1 cellular context compared by ENCODE assay signal in the genomic region with DNA sequence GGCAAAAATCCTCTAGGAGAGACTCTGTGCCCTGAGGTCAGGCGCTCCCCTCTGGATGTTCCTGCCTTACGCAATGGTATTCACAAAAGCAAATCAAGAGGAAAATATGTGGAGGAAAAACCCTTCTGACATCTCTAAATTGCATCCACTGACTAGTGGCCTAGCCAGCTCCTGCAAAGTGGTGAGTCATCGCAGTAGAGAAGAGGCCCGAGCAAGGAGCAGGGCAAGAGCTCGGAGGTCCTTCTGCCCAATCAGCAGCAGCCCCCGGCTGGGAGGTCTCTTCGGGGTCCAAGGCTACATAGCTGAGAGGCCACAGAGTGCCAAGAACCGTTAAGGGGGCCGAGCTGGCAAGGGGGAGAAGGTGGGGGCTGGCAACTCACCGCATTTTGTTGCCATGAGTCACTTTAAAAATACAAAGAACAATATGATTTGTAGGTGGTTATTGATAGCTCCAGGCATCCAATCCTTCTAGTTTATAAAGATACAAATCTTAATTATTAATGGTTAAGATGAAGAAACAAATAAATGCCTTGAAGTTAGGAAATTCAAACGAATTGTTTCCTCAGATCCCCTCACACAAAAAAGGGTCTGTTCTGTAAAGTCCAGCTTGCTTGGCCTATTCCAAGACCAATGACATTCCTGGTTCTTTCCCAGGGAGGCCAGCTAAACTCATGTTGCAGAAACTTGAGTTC.
TF ChIP-seq lines count a peak whose summit lies in the region.

No MANE protein-coding gene starts in this region.

TF ChIP-seq in HepG2, 621 proteins besides CTCF, POLR2A, EP300 and RAD21 (continued from another document and continues in another):
- TF ChIP-seq, protein P1, sequence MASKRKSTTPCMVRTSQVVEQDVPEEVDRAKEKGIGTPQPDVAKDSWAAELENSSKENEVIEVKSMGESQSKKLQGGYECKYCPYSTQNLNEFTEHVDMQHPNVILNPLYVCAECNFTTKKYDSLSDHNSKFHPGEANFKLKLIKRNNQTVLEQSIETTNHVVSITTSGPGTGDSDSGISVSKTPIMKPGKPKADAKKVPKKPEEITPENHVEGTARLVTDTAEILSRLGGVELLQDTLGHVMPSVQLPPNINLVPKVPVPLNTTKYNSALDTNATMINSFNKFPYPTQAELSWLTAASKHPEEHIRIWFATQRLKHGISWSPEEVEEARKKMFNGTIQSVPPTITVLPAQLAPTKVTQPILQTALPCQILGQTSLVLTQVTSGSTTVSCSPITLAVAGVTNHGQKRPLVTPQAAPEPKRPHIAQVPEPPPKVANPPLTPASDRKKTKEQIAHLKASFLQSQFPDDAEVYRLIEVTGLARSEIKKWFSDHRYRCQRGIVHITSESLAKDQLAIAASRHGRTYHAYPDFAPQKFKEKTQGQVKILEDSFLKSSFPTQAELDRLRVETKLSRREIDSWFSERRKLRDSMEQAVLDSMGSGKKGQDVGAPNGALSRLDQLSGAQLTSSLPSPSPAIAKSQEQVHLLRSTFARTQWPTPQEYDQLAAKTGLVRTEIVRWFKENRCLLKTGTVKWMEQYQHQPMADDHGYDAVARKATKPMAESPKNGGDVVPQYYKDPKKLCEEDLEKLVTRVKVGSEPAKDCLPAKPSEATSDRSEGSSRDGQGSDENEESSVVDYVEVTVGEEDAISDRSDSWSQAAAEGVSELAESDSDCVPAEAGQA (IDR thresholded peaks at IDR 0.05; ENCODE audit: low read depth) = 0 out of 2 replicates have a peak, but pooled peaks have one; percentile 33
- TF ChIP-seq, protein P1 (CRISPR knock-in tag; IDR thresholded peaks at IDR 0.05; ENCODE audit: borderline replicate concordance) = no peak
- TF ChIP-seq, protein P2, sequence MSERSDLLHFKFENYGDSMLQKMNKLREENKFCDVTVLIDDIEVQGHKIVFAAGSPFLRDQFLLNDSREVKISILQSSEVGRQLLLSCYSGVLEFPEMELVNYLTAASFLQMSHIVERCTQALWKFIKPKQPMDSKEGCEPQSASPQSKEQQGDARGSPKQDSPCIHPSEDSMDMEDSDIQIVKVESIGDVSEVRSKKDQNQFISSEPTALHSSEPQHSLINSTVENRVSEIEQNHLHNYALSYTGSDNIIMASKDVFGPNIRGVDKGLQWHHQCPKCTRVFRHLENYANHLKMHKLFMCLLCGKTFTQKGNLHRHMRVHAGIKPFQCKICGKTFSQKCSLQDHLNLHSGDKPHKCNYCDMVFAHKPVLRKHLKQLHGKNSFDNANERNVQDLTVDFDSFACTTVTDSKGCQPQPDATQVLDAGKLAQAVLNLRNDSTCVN (CRISPR knock-in tag; IDR thresholded peaks at IDR 0.05; ENCODE audit: borderline replicate concordance) = no peak; the same call in 1 of the 2 replicates
- no peak for TF ChIP-seq ZNF616 (CRISPR knock-in tag; IDR thresholded peaks at IDR 0.05; ENCODE audit: low read depth)
- TF ChIP-seq PRMT3 (CRISPR knock-in tag; IDR thresholded peaks at IDR 0.05; ENCODE audit: borderline replicate concordance, low read depth) = no peak
- TF ChIP-seq CHCHD3 (CRISPR knock-in tag; IDR thresholded peaks at IDR 0.05) = no peak
- no peak for TF ChIP-seq RNF2 (conservative IDR thresholded peaks at IDR 0.05; ENCODE audit: low read depth)
- no peak for TF ChIP-seq ZNF567 (CRISPR knock-in tag; IDR thresholded peaks at IDR 0.05; ENCODE audit: borderline replicate concordance)
- no peak for TF ChIP-seq BORCS8-MEF2B (CRISPR knock-in tag; IDR thresholded peaks at IDR 0.05)
- no peak for TF ChIP-seq PHF20 (CRISPR knock-in tag; IDR thresholded peaks at IDR 0.05)
- no peak for TF ChIP-seq HNRNPUL1 (IDR thresholded peaks at IDR 0.05; ENCODE audit: low read depth, low read length)
- TF ChIP-seq ZMYM4 (CRISPR knock-in tag; IDR thresholded peaks at IDR 0.05) = peak; percentile 83
- 0 out of 2 replicates have a peak, but pooled peaks have one; percentile 36 for TF ChIP-seq TP53 (CRISPR knock-in tag; conservative IDR thresholded peaks at IDR 0.05)
- TF ChIP-seq, protein P3, sequence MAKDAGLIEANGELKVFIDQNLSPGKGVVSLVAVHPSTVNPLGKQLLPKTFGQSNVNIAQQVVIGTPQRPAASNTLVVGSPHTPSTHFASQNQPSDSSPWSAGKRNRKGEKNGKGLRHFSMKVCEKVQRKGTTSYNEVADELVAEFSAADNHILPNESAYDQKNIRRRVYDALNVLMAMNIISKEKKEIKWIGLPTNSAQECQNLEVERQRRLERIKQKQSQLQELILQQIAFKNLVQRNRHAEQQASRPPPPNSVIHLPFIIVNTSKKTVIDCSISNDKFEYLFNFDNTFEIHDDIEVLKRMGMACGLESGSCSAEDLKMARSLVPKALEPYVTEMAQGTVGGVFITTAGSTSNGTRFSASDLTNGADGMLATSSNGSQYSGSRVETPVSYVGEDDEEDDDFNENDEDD (CRISPR knock-in tag; IDR thresholded peaks at IDR 0.05; ENCODE audit: borderline replicate concordance) = no peak
- TF ChIP-seq ZNF747 (CRISPR knock-in tag; IDR thresholded peaks at IDR 0.05; ENCODE audit: borderline replicate concordance) = no peak
- TF ChIP-seq SP1 (IDR thresholded peaks at IDR 0.05) = no peak
- TF ChIP-seq SP1 (CRISPR knock-in tag; IDR thresholded peaks at IDR 0.05) = no peak
- TF ChIP-seq AKAP8 (CRISPR knock-in tag; IDR thresholded peaks at IDR 0.05) = no peak
- peak; percentile 71; the same call in 1 of the 2 replicates for TF ChIP-seq NFIC (IDR thresholded peaks at IDR 0.05; ENCODE audit: low read length)
- TF ChIP-seq, protein P4, sequence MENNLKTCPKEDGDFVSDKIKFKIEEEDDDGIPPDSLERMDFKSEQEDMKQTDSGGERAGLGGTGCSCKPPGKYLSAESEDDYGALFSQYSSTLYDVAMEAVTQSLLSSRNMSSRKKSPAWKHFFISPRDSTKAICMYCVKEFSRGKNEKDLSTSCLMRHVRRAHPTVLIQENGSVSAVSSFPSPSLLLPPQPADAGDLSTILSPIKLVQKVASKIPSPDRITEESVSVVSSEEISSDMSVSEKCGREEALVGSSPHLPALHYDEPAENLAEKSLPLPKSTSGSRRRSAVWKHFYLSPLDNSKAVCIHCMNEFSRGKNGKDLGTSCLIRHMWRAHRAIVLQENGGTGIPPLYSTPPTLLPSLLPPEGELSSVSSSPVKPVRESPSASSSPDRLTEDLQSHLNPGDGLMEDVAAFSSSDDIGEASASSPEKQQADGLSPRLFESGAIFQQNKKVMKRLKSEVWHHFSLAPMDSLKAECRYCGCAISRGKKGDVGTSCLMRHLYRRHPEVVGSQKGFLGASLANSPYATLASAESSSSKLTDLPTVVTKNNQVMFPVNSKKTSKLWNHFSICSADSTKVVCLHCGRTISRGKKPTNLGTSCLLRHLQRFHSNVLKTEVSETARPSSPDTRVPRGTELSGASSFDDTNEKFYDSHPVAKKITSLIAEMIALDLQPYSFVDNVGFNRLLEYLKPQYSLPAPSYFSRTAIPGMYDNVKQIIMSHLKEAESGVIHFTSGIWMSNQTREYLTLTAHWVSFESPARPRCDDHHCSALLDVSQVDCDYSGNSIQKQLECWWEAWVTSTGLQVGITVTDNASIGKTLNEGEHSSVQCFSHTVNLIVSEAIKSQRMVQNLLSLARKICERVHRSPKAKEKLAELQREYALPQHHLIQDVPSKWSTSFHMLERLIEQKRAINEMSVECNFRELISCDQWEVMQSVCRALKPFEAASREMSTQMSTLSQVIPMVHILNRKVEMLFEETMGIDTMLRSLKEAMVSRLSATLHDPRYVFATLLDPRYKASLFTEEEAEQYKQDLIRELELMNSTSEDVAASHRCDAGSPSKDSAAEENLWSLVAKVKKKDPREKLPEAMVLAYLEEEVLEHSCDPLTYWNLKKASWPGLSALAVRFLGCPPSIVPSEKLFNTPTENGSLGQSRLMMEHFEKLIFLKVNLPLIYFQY (CRISPR knock-in tag; IDR thresholded peaks at IDR 0.05; ENCODE audit: borderline replicate concordance) = no peak
- TF ChIP-seq KLF12 (CRISPR knock-in tag; IDR thresholded peaks at IDR 0.05; ENCODE audit: borderline replicate concordance) = no peak
- TF ChIP-seq, protein P5, sequence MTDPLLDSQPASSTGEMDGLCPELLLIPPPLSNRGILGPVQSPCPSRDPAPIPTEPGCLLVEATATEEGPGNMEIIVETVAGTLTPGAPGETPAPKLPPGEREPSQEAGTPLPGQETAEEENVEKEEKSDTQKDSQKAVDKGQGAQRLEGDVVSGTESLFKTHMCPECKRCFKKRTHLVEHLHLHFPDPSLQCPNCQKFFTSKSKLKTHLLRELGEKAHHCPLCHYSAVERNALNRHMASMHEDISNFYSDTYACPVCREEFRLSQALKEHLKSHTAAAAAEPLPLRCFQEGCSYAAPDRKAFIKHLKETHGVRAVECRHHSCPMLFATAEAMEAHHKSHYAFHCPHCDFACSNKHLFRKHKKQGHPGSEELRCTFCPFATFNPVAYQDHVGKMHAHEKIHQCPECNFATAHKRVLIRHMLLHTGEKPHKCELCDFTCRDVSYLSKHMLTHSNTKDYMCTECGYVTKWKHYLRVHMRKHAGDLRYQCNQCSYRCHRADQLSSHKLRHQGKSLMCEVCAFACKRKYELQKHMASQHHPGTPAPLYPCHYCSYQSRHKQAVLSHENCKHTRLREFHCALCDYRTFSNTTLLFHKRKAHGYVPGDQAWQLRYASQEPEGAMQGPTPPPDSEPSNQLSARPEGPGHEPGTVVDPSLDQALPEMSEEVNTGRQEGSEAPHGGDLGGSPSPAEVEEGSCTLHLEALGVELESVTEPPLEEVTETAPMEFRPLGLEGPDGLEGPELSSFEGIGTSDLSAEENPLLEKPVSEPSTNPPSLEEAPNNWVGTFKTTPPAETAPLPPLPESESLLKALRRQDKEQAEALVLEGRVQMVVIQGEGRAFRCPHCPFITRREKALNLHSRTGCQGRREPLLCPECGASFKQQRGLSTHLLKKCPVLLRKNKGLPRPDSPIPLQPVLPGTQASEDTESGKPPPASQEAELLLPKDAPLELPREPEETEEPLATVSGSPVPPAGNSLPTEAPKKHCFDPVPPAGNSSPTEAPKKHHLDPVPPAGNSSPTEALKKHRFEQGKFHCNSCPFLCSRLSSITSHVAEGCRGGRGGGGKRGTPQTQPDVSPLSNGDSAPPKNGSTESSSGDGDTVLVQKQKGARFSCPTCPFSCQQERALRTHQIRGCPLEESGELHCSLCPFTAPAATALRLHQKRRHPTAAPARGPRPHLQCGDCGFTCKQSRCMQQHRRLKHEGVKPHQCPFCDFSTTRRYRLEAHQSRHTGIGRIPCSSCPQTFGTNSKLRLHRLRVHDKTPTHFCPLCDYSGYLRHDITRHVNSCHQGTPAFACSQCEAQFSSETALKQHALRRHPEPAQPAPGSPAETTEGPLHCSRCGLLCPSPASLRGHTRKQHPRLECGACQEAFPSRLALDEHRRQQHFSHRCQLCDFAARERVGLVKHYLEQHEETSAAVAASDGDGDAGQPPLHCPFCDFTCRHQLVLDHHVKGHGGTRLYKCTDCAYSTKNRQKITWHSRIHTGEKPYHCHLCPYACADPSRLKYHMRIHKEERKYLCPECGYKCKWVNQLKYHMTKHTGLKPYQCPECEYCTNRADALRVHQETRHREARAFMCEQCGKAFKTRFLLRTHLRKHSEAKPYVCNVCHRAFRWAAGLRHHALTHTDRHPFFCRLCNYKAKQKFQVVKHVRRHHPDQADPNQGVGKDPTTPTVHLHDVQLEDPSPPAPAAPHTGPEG (CRISPR knock-in tag; IDR thresholded peaks at IDR 0.05) = 0 out of 2 replicates have a peak, but pooled peaks have one; percentile 33
- no peak for TF ChIP-seq RFX1 (IDR thresholded peaks at IDR 0.05)
- no peak for TF ChIP-seq ZNF569 (CRISPR knock-in tag; IDR thresholded peaks at IDR 0.05; ENCODE audit: borderline replicate concordance)
- no peak for TF ChIP-seq ZNF780A (CRISPR knock-in tag; IDR thresholded peaks at IDR 0.05)
- TF ChIP-seq FOXA3 (CRISPR knock-in tag; IDR thresholded peaks at IDR 0.05) = peak; percentile 55
- no peak for TF ChIP-seq ZNF160 (CRISPR knock-in tag; IDR thresholded peaks at IDR 0.05)
- no peak for TF ChIP-seq SATB2 (CRISPR knock-in tag; IDR thresholded peaks at IDR 0.05)
- no peak for TF ChIP-seq ZNF674 (CRISPR knock-in tag; IDR thresholded peaks at IDR 0.05; ENCODE audit: low read depth)
- TF ChIP-seq SP2 (CRISPR knock-in tag; IDR thresholded peaks at IDR 0.05) = no peak
- peak; percentile 83; the same call in 1 of the 2 replicates for TF ChIP-seq ZNF430 (CRISPR knock-in tag; IDR thresholded peaks at IDR 0.05)
- TF ChIP-seq PRPF4 (IDR thresholded peaks at IDR 0.05; ENCODE audit: low read depth, low read length, poor library complexity, severe bottlenecking) = no peak
- TF ChIP-seq, protein P6, sequence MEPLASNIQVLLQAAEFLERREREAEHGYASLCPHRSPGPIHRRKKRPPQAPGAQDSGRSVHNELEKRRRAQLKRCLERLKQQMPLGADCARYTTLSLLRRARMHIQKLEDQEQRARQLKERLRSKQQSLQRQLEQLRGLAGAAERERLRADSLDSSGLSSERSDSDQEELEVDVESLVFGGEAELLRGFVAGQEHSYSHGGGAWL (CRISPR knock-in tag; IDR thresholded peaks at IDR 0.05) = no peak
- TF ChIP-seq, protein P7, sequence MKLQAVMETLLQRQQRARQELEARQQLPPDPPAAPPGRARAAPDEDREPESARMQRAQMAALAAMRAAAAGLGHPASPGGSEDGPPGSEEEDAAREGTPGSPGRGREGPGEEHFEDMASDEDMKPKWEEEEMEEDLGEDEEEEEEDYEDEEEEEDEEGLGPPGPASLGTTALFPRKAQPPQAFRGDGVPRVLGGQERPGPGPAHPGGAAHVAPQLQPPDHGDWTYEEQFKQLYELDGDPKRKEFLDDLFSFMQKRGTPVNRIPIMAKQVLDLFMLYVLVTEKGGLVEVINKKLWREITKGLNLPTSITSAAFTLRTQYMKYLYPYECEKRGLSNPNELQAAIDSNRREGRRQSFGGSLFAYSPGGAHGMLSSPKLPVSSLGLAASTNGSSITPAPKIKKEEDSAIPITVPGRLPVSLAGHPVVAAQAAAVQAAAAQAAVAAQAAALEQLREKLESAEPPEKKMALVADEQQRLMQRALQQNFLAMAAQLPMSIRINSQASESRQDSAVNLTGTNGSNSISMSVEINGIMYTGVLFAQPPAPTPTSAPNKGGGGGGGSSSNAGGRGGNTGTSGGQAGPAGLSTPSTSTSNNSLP (IDR thresholded peaks at IDR 0.05; ENCODE audit: low read depth, low read length) = no peak; the same call in 1 of the 2 replicates
- no peak for TF ChIP-seq ZNF446 (CRISPR knock-in tag; IDR thresholded peaks at IDR 0.05)
- TF ChIP-seq TRIM24 (CRISPR knock-in tag; IDR thresholded peaks at IDR 0.05) = no peak
- no peak for TF ChIP-seq CBX2 (IDR thresholded peaks at IDR 0.05; ENCODE audit: low read depth, low read length)
- no peak for TF ChIP-seq CBX2 (CRISPR knock-in tag; IDR thresholded peaks at IDR 0.05; ENCODE audit: low read depth)
- no peak for TF ChIP-seq ZNF766 (CRISPR knock-in tag; IDR thresholded peaks at IDR 0.05; ENCODE audit: borderline replicate concordance)
